Comparison of ENCODE assay signal across 11 cellular contexts in the genomic region with DNA sequence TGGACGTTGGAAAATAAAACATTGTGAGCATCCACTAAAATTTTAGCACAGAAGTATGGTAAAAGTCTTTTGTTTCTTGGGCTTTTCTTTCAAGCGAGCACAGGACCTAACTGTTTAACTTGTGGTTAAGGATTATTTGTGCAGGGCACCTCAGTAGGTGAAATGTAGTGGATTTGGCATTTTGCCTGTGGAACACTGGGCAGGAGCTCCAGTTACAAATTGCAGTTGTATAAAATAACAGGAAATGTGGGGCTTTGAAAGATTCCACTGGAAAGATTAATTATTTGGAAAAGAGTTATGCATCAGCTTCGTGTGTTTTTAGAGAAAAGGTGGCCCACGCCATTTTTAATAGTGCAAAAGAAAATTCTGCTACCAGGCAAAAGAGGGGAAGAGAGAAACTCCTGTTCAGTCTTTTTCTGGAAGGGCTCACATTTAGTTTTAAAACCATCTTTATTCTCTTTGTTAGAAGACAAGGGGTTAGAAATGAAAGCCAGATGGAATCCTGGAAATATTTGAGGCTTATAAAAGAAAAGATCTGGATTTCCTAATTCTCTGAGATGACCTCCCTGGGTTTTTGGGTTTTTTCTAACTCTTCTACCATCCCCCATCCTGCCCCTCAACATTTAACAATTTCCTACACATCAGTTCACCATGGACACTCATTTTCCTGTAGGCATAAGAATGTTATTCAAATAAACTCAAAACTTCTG.
DNase-seq lines count a peak whose midpoint lies in the region; ATAC-seq and TF ChIP-seq lines count a peak whose summit lies in the region.
"Had no signal": no experiment of that assay in that cellular context is flagged by ENCODE, and none has a peak within 500 bp of the region (broad histone marks: within the 10 kb centered on the region; RNA-seq: fewer than 3 reads in every experiment).

No MANE protein-coding gene starts in this region.

- no peak for TF ChIP-seq CTCF in VCaP (conservative IDR thresholded peaks at IDR 0.05)

- DNase-seq in COR-L47 (lab: John Stamatoyannopoulos, UW) (peak; percentile 74), KBM-7 (peak; percentile 31), left lobe of liver (ENCODE audit: low spot score) (no peak), pons (ENCODE audit: low spot score) (no peak)
- DNase-seq in NK-92 treated with Interleukin-12 subunit alpha and Interleukin-12 subunit beta, amount 100 ng/mL, for 24 hours (lab: John Stamatoyannopoulos, UW), result no peak
- no peak for DNase-seq in activated naive CD4-positive, alpha-beta T cell treated with Interleukin-2 at 50 U/mL for 16 hours
- DNase-seq: CD8-positive, alpha-beta T cell; Kasumi-1; lower lobe of right lung had no signal

- in situ Hi-C loops in KBM-7 (cut with MboI; ENCODE audit: low pct_unique_long_range_greater_than_20kb, low sequenced_read_pairs), result no loop called here

- ATAC-seq in left lobe of liver, result peak; percentile 84
- ATAC-seq in activated CD4-positive, CD25-positive, alpha-beta regulatory T cell treated with anti-CD3 and anti-CD28 coated beads, Interleukin-2, amount 50 U/mL, for 24 hours, result no peak
- ATAC-seq: CD8-positive, alpha-beta T cell had no signal

- H3K27ac ChIP-seq in VCaP, result peak overlapping the region; percentile 40
- H3K27ac ChIP-seq: lower lobe of right lung had no signal

Comparison
In these comparisons a context has a peak if more than half of its experiments do, and no peak if none do; other contexts are left out.
1. DNase-seq: peak in COR-L47 (single experiment) and KBM-7 (single experiment); none in left lobe of liver (single experiment), pons (single experiment), NK-92 treated with Interleukin-12 subunit alpha and Interleukin-12 subunit beta, amount 100 ng/mL, for 24 hours (single experiment) and activated naive CD4-positive, alpha-beta T cell treated with Interleukin-2 at 50 U/mL for 16 hours (single experiment).